1 cellular context compared by ENCODE assay signal in genomic region chr2:151033454-151034248, GRCh38.
TF ChIP-seq lines count a peak whose summit lies in the region.

No MANE protein-coding gene starts in this region.

TF ChIP-seq in SK-N-SH, 30 proteins besides CTCF, POLR2A, EP300 and RAD21 (continued from another document):
- TF ChIP-seq REST (IDR thresholded peaks at IDR 0.05; ENCODE audit: low read depth, low read length) (no peak), YY1 (IDR thresholded peaks at IDR 0.05; ENCODE audit: low read depth) (no peak)
